24 cellular contexts compared by ENCODE assay signal in the genomic region with DNA sequence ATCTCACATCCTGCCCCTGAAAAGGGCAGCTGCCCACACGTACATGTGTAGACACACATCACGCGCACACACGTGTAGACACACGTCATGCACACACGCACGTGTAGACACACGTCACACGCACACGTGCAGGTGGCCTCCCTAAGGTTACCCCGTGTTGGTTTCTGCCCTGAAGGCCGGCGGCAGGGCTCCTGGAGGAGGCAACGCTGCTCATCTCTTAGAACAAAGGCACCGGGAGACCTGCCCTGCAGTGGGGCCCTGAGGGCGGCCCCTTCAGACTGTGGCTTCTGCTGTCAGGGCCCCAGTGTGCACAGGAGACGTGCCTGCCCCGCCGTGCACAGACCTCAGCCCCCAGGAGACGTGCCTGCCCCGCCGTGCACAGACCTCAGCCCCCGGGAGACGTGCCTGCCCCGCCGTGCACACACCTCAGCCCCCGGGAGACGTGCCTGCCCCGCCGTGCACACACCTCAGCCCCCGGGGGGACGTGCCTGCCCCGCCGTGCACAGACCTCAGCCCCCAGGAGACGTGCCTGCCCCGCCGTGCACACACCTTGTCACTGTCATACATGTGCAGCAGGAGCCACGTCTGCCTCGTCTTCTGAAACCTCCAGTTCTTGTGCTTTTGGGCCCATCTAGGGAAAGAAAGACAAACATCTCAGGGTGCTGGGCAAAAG. TPM values are rescaled to one million over a fixed set of nuclear protein-coding genes. Genes with fewer than 3 reads are reported as not detected.
DNase-seq lines count a peak whose midpoint lies in the region; ATAC-seq, FAIRE-seq and TF ChIP-seq lines count a peak whose summit lies in the region.
"Had no signal": no experiment of that assay in that cellular context is flagged by ENCODE, and none has a peak within 500 bp of the region (broad histone marks: within the 10 kb centered on the region; RNA-seq: fewer than 3 reads in every experiment).

No MANE protein-coding gene starts in this region.

- no peak for ATAC-seq in activated CD8-positive, alpha-beta memory T cell treated with anti-CD3 and anti-CD28 coated beads, Interleukin-2, amount 10 ng/mL, durations not matched to agents 7 days and 5 days
- ATAC-seq in HG03442 (IDR thresholded peaks at IDR 0.05; ENCODE audit: unreplicated experiment) (peak; percentile 63), K562 (no peak)

- in situ Hi-C loops in K562 (cut with MboI) = loop anchor here (5.0 to 25.0 kb wide), 2 partner anchors 62 to 162 kb away; a partner anchor contains a TSS

- H3K9me1 ChIP-seq in K562 (ENCODE audit: control insufficient read depth, insufficient read depth, low read length) = no peaks in the 10 kb centered on the region

- no peak for FAIRE-seq in K562 (lab: Jason Lieb, UNC)
- no peak for FAIRE-seq in GM19239 (lab: Jason Lieb, UNC)
- FAIRE-seq: A204.1, colon had no signal

- no peak for TF ChIP-seq RAD21 in K562 (CRISPR knock-in tag; conservative IDR thresholded peaks at IDR 0.05 in 1 of 2, IDR thresholded peaks at IDR 0.05 in 1 of 2)

- H3K36me3 ChIP-seq in K562 (ENCODE audit: control insufficient read depth, insufficient read depth, low read length) = peaks cover 18% of the 10 kb centered on the region; the same call in 1 of the 3 replicates
- peaks cover 0 to 50% (median 0%) of the 10 kb centered on the region in 3 donors for H3K36me3 ChIP-seq in tibial nerve

- H3K4me1 ChIP-seq in K562 (replicated peaks in 1 of 2; ENCODE audit: control insufficient read depth in 2 of 2, insufficient read depth in 2 of 2, low read length in 2 of 2) (peaks cover 0 to 56% of the 10 kb centered on the region in 2 experiments; a peak in 2 of 5 replicates), tibial nerve (peaks cover 0 to 57% (median 11%) of the 10 kb centered on the region in 4 donors)
- H3K4me1 ChIP-seq: tibial artery had no signal

- POLR2A ChIA-PET in K562 (lab: Yijun Ruan, JAX) = no interaction called here

- H3K4me1 Mint-ChIP-seq in activated CD8-positive, alpha-beta memory T cell treated with anti-CD3 and anti-CD28 coated beads, Interleukin-2, amount 10 ng/mL, durations not matched to agents 7 days and 5 days = no peaks in the 10 kb centered on the region
- no peaks in the 10 kb centered on the region for H3K4me1 Mint-ChIP-seq in endothelial cell (ENCODE audit: unreplicated experiment)
- H3K4me1 Mint-ChIP-seq: CD4-positive, alpha-beta memory T cell had no signal

- no peaks in the 10 kb centered on the region for H3K27me3 Mint-ChIP-seq in activated CD8-positive, alpha-beta memory T cell treated with anti-CD3 and anti-CD28 coated beads, Interleukin-2, amount 10 ng/mL, durations not matched to agents 7 days and 5 days
- peaks cover 3% of the 10 kb centered on the region for H3K27me3 Mint-ChIP-seq in endothelial cell (ENCODE audit: unreplicated experiment)
- H3K27me3 Mint-ChIP-seq: CD4-positive, alpha-beta memory T cell had no signal

- H3K27ac Mint-ChIP-seq in activated CD8-positive, alpha-beta memory T cell treated with anti-CD3 and anti-CD28 coated beads, Interleukin-2, amount 10 ng/mL, durations not matched to agents 7 days and 5 days = peak overlapping the region; percentile 32
- H3K27ac Mint-ChIP-seq in endothelial cell (ENCODE audit: unreplicated experiment) = no peak overlapping the region
- H3K27ac Mint-ChIP-seq: T-helper 1 cell treated with Interleukin-12 subunit alpha and Interleukin-12 subunit beta and Interleukin-4 antibody, amounts not matched to agents 30 μg/mL and 1 μg/mL, for 36 hours had no signal

- no peak for TF ChIP-seq POLR2A in K562 (conservative IDR thresholded peaks at IDR 0.05)
- TF ChIP-seq POLR2A in tibial nerve (IDR thresholded peaks at IDR 0.05) = no peak

- H3K4me3 ChIP-seq in K562 (no peak overlapping the region), tibial nerve (no peak overlapping the region)
- H3K4me3 ChIP-seq: tibial artery had no signal

- TF ChIP-seq CTCF in K562 (IDR thresholded peaks at IDR 0.05 in 2 of 3, conservative IDR thresholded peaks at IDR 0.05 in 1 of 3; ENCODE audit: insufficient read depth in 2 of 3, low read depth in 1 of 3, low read length in 3 of 3) (no peak), tibial nerve (IDR thresholded peaks at IDR 0.05) (no peak), endothelial cell (IDR thresholded peaks at IDR 0.05; ENCODE audit: unreplicated experiment) (no peak)

- DNase-seq in activated CD8-positive, alpha-beta memory T cell treated with anti-CD3 and anti-CD28 coated beads, Interleukin-2, amount 10 ng/mL, durations not matched to agents 7 days and 5 days = no peak
- no peak for DNase-seq in activated CD8-positive, alpha-beta memory T cell treated with anti-CD3 and anti-CD28 coated beads, Interleukin-2, amount 50 U/mL, for 48 hours
- no peak for DNase-seq in K562 (ENCODE audit: extremely low read depth in 1 of 4, low spot score in 3 of 4)
- no peak for DNase-seq in tibial nerve (ENCODE audit: low spot score in 2 of 2)
- no peak for DNase-seq in GM19239 (ENCODE audit: insufficient read length, low spot score)
- no peak for DNase-seq in UCSD-AML1 (lab: John Stamatoyannopoulos, UW; ENCODE audit: unreplicated experiment)
- DNase-seq in endothelial cell (ENCODE audit: low spot score) = no peak
- DNase-seq: activated CD4-positive, CD25-positive, alpha-beta regulatory T cell; activated gamma-delta T cell treated with Interleukin-2 at 50 U/mL for 16 hours; aorta; CD4-positive, alpha-beta memory T cell; foreskin melanocyte; Kasumi-1; NCI-H1417; NCI-H2227 treated with DMSO at 0.1 percent for 48 hours; posterior cingulate gyrus; tibial artery had no signal

- 86% methylated on average over 16 of the region's 39 CpGs for WGBS in K562 (ENCODE audit: insufficient coverage, low coverage, missing lambda C conversion rate)
- 80 to 82% methylated on average over 3 to 28 of the region's 39 CpGs for WGBS in tibial nerve, 2 donors

- H2AFZ ChIP-seq in K562 (ENCODE audit: low read depth, low read length) = no peak overlapping the region

- no peaks in the 10 kb centered on the region for H4K20me1 ChIP-seq in K562 (replicated peaks; ENCODE audit: control insufficient read depth, insufficient read depth, low read length)

- H3K4me2 ChIP-seq in K562 (ENCODE audit: insufficient read depth, low read length) = no peak overlapping the region

- no peak overlapping the region for H3K4me3 Mint-ChIP-seq in activated CD8-positive, alpha-beta memory T cell treated with anti-CD3 and anti-CD28 coated beads, Interleukin-2, amount 10 ng/mL, durations not matched to agents 7 days and 5 days
- no peak overlapping the region for H3K4me3 Mint-ChIP-seq in endothelial cell (ENCODE audit: unreplicated experiment)
- H3K4me3 Mint-ChIP-seq: CD4-positive, alpha-beta memory T cell; T-helper 1 cell treated with Interleukin-12 subunit alpha and Interleukin-12 subunit beta and Interleukin-4 antibody, amounts not matched to agents 30 μg/mL and 1 μg/mL, for 36 hours had no signal

- no peaks in the 10 kb centered on the region for H3K27me3 ChIP-seq in K562 (ENCODE audit: control insufficient read depth in 2 of 2, insufficient read depth in 2 of 2, low read length in 2 of 2)
- H3K27me3 ChIP-seq in tibial nerve = no peaks in the 10 kb centered on the region
- H3K27me3 ChIP-seq: tibial artery had no signal

- no TSS peak for BruUV-seq in K562 (replicated peaks; lab: Mats Ljungman, UMichigan)

- no peak for TF ChIP-seq EP300 in K562 (IDR thresholded peaks at IDR 0.05; ENCODE audit: low read length)
- TF ChIP-seq EP300 in tibial nerve (IDR thresholded peaks at IDR 0.05) = no peak

- H3K9ac ChIP-seq in K562 (ENCODE audit: insufficient read depth in 1 of 2, low read depth in 2 of 2, low read length in 2 of 2) = 0 out of 4 replicates have a peak overlapping the region, but pooled peaks of 1 of the 2 experiments have one; percentile 5

- no peaks in the 10 kb centered on the region for H3K79me2 ChIP-seq in K562 (ENCODE audit: control insufficient read depth, insufficient read depth, low read length)

- intact Hi-C loops in K562 (cut with micrococcal nuclease) = no loop called here

- no peaks in the 10 kb centered on the region for H3K9me3 Mint-ChIP-seq in activated CD8-positive, alpha-beta memory T cell treated with anti-CD3 and anti-CD28 coated beads, Interleukin-2, amount 10 ng/mL, durations not matched to agents 7 days and 5 days (ENCODE audit: low read depth)
- no peaks in the 10 kb centered on the region for H3K9me3 Mint-ChIP-seq in endothelial cell (ENCODE audit: unreplicated experiment)
- H3K9me3 Mint-ChIP-seq: CD4-positive, alpha-beta memory T cell; T-helper 1 cell treated with Interleukin-12 subunit alpha and Interleukin-12 subunit beta and Interleukin-4 antibody, amounts not matched to agents 30 μg/mL and 1 μg/mL, for 36 hours had no signal

- H3K9me3 ChIP-seq in K562 (replicated peaks; ENCODE audit: control insufficient read depth, insufficient read depth, low read depth, low read length) (no peaks in the 10 kb centered on the region), tibial nerve (no peaks in the 10 kb centered on the region)
- H3K9me3 ChIP-seq: tibial artery had no signal

- H3K36me3 Mint-ChIP-seq in activated CD8-positive, alpha-beta memory T cell treated with anti-CD3 and anti-CD28 coated beads, Interleukin-2, amount 10 ng/mL, durations not matched to agents 7 days and 5 days = no peaks in the 10 kb centered on the region
- H3K36me3 Mint-ChIP-seq in endothelial cell (ENCODE audit: low read depth, unreplicated experiment) = peaks cover 5% of the 10 kb centered on the region

- H3K27ac ChIP-seq in K562 (ENCODE audit: extremely low read depth, low read depth, low read length) = no peak overlapping the region
- H3K27ac ChIP-seq in tibial nerve = peak overlapping the region; percentile 47 to 84 (median 69)
- H3K27ac ChIP-seq: tibial artery had no signal

- CTCF ChIA-PET in activated CD8-positive, alpha-beta memory T cell treated with anti-CD3 and anti-CD28 coated beads, Interleukin-2, amount 10 ng/mL, durations not matched to agents 7 days and 5 days (lab: Charles Lee) = interaction anchor here (10.0 kb wide), 1 partner anchor 65 kb away, joined by 322 read pairs; no protein-coding TSS in a partner anchor
- CTCF ChIA-PET in K562 (lab: Yijun Ruan, JAX; ENCODE audit: low intra/inter-chr PET ratio) = no interaction called here

RNA-seq across cellular contexts. Expression of a gene that starts 17.1 kb away (rescaled TPM):
- not detected for total RNA-seq in activated CD8-positive, alpha-beta memory T cell treated with anti-CD3 and anti-CD28 coated beads, Interleukin-2, amount 10 ng/mL, durations not matched to agents 7 days and 5 days
- not detected in 2 replicates for total RNA-seq in K562 (2011; cell fraction: chromatin; rRNA removed; ENCODE audit: low replicate concordance)
- not detected in 2 replicates for total RNA-seq in K562 (2011; cell fraction: nucleolus; rRNA removed)
- total RNA-seq in K562 (2011; cell fraction: nucleoplasm; rRNA removed) = not detected in 2 replicates
- total RNA-seq in K562 (2014; rRNA removed) (not detected in 2 replicates), K562 (2014; rRNA removed; fragmentation: Illumina TruSeq; extraction: Trizol) (not detected in 2 replicates), K562 (2015; rRNA removed; fragmentation: Illumina TruSeq; extraction: Trizol) (not detected in 2 replicates), K562 (2021) (not detected in 2 replicates), tibial nerve (10 to 100 TPM in 2 of 4 donors, 1 to 10 TPM in 2; 5.7 to 18.6 (median 12.1) TPM), endothelial cell (ENCODE audit: unreplicated experiment) (not detected)
- polyA plus RNA-seq in K562 (2011; rRNA removed) (not detected in 2 replicates), K562 (2014; fragmentation: Illumina TruSeq; extraction: Trizol) (not detected in 2 replicates), K562 (2014; fragmentation: Nextera tagmentation; extraction: Ambion mirVana) (not detected), K562 (2014; rRNA removed) (0.07 TPM in 1 of 2 replicates, not detected in the other)
- polyA plus RNA-seq in K562 (2011; cell fraction: cytosol; rRNA removed) = not detected in 2 replicates
- not detected in 2 replicates for polyA plus RNA-seq in K562 (2011; cell fraction: nucleus; rRNA removed)
- polyA plus RNA-seq in K562 (2012) = 0.14 TPM in 1 of 2 replicates, not detected in the other
- polyA minus RNA-seq in K562 (2011; rRNA and poly(A)+ RNA removed) = not detected in 2 replicates
- polyA minus RNA-seq in K562 (2011; cell fraction: cytosol; rRNA and poly(A)+ RNA removed) = not detected in 2 replicates
- not detected in 2 replicates for polyA minus RNA-seq in K562 (2011; cell fraction: nucleus; rRNA and poly(A)+ RNA removed)
- total RNA-seq: aorta; CD4-positive, alpha-beta memory T cell; Daoy; skeletal muscle tissue had no signal
- polyA plus RNA-seq: aorta; CD4-positive, alpha-beta memory T cell; liver had no signal

RNA-seq across cellular contexts. Expression of a gene that starts 24.7 kb away (rescaled TPM):
- total RNA-seq in activated CD8-positive, alpha-beta memory T cell treated with anti-CD3 and anti-CD28 coated beads, Interleukin-2, amount 10 ng/mL, durations not matched to agents 7 days and 5 days = 10 to 100 TPM; 18.7 to 18.9 TPM
- 75.3 and 83.0 TPM in 2 replicates for total RNA-seq in K562 (2011; cell fraction: chromatin; rRNA removed; ENCODE audit: low replicate concordance)
- total RNA-seq in K562 (2011; cell fraction: nucleolus; rRNA removed) = 39.2 and 42.0 TPM in 2 replicates
- total RNA-seq in K562 (2011; cell fraction: nucleoplasm; rRNA removed) = 67.4 and 75.2 TPM in 2 replicates
- 7.9 and 11.7 TPM in 2 replicates for total RNA-seq in K562 (2014; rRNA removed)
- 9.8 and 11.9 TPM in 2 replicates for total RNA-seq in K562 (2014; rRNA removed; fragmentation: Illumina TruSeq; extraction: Trizol)
- 8.6 and 9.4 TPM in 2 replicates for total RNA-seq in K562 (2015; rRNA removed; fragmentation: Illumina TruSeq; extraction: Trizol)
- total RNA-seq in K562 (2021) = 10.2 and 10.5 TPM in 2 replicates
- polyA plus RNA-seq in K562 (2011; rRNA removed) = 7.3 and 8.1 TPM in 2 replicates
- polyA plus RNA-seq in K562 (2011; cell fraction: cytosol; rRNA removed) = 5.8 and 6.1 TPM in 2 replicates
- polyA plus RNA-seq in K562 (2011; cell fraction: nucleus; rRNA removed) = 12.8 and 14.3 TPM in 2 replicates
- 8.1 and 9.5 TPM in 2 replicates for polyA plus RNA-seq in K562 (2012)
- polyA plus RNA-seq in K562 (2014; fragmentation: Illumina TruSeq; extraction: Trizol) = 6.0 and 6.1 TPM in 2 replicates
- polyA plus RNA-seq in K562 (2014; fragmentation: Nextera tagmentation; extraction: Ambion mirVana) = 1 to 10 TPM; 5.2 to 5.9 TPM
- 10.4 and 11.1 TPM in 2 replicates for polyA plus RNA-seq in K562 (2014; rRNA removed)
- 11.5 and 14.7 TPM in 2 replicates for polyA minus RNA-seq in K562 (2011; rRNA and poly(A)+ RNA removed)
- 1.1 and 2.5 TPM in 2 replicates for polyA minus RNA-seq in K562 (2011; cell fraction: cytosol; rRNA and poly(A)+ RNA removed)
- 11.0 and 17.1 TPM in 2 replicates for polyA minus RNA-seq in K562 (2011; cell fraction: nucleus; rRNA and poly(A)+ RNA removed)
- total RNA-seq in tibial nerve = 10 to 100 TPM; 10.8 to 21.3 (median 11.2) TPM
- total RNA-seq in endothelial cell (ENCODE audit: unreplicated experiment) = 10.2 TPM

RNA-seq across cellular contexts. Expression of a gene that starts 44.3 kb away (rescaled TPM):
- 1 to 10 TPM in 1 of 2 experiments, under 1 TPM in 1; 0.40 to 2.1 TPM for total RNA-seq in activated CD8-positive, alpha-beta memory T cell treated with anti-CD3 and anti-CD28 coated beads, Interleukin-2, amount 10 ng/mL, durations not matched to agents 7 days and 5 days
- total RNA-seq in K562 (2011; cell fraction: chromatin; rRNA removed; ENCODE audit: low replicate concordance) = 8.9 and 13.9 TPM in 2 replicates
- total RNA-seq in K562 (2011; cell fraction: nucleolus; rRNA removed) = 11.3 and 14.1 TPM in 2 replicates
- total RNA-seq in K562 (2011; cell fraction: nucleoplasm; rRNA removed) = 6.3 and 7.0 TPM in 2 replicates
- 0.41 and 1.3 TPM in 2 replicates for total RNA-seq in K562 (2014; rRNA removed)
- total RNA-seq in K562 (2014; rRNA removed; fragmentation: Illumina TruSeq; extraction: Trizol) = 0.22 and 0.45 TPM in 2 replicates
- 0.40 and 0.68 TPM in 2 replicates for total RNA-seq in K562 (2015; rRNA removed; fragmentation: Illumina TruSeq; extraction: Trizol)
- total RNA-seq in K562 (2021) = 1.9 and 2.6 TPM in 2 replicates
- polyA plus RNA-seq in K562 (2011; rRNA removed) = 2.5 and 3.6 TPM in 2 replicates
- 2.5 and 8.6 TPM in 2 replicates for polyA plus RNA-seq in K562 (2011; cell fraction: cytosol; rRNA removed)
- polyA plus RNA-seq in K562 (2011; cell fraction: nucleus; rRNA removed) = 2.9 TPM in 2 replicates
- polyA plus RNA-seq in K562 (2012) = 1.8 and 2.2 TPM in 2 replicates
- 0.46 and 0.64 TPM in 2 replicates for polyA plus RNA-seq in K562 (2014; fragmentation: Illumina TruSeq; extraction: Trizol)
- not detected for polyA plus RNA-seq in K562 (2014; fragmentation: Nextera tagmentation; extraction: Ambion mirVana)
- polyA plus RNA-seq in K562 (2014; rRNA removed) = 0.67 and 1.8 TPM in 2 replicates
- polyA minus RNA-seq in K562 (2011; rRNA and poly(A)+ RNA removed) = 1.3 and 4.1 TPM in 2 replicates
- 1.9 and 2.6 TPM in 2 replicates for polyA minus RNA-seq in K562 (2011; cell fraction: cytosol; rRNA and poly(A)+ RNA removed)
- polyA minus RNA-seq in K562 (2011; cell fraction: nucleus; rRNA and poly(A)+ RNA removed) = 5.8 and 6.2 TPM in 2 replicates
- total RNA-seq in tibial nerve = 10 to 100 TPM; 27.8 to 91.8 (median 59.1) TPM
- 8.1 TPM for total RNA-seq in endothelial cell (ENCODE audit: unreplicated experiment)

RNA-seq across cellular contexts. Expression of a gene that starts 45.6 kb away (rescaled TPM):
- 10 to 100 TPM; 12.4 to 30.8 TPM for total RNA-seq in activated CD8-positive, alpha-beta memory T cell treated with anti-CD3 and anti-CD28 coated beads, Interleukin-2, amount 10 ng/mL, durations not matched to agents 7 days and 5 days
- total RNA-seq in K562 (2011; cell fraction: chromatin; rRNA removed; ENCODE audit: low replicate concordance) = 0.30 and 3.1 TPM in 2 replicates
- total RNA-seq in K562 (2011; cell fraction: nucleolus; rRNA removed) = 1.1 and 1.8 TPM in 2 replicates
- total RNA-seq in K562 (2011; cell fraction: nucleoplasm; rRNA removed) = 1.4 and 1.9 TPM in 2 replicates
- total RNA-seq in K562 (2014; rRNA removed) (0.27 and 0.41 TPM in 2 replicates), K562 (2014; rRNA removed; fragmentation: Illumina TruSeq; extraction: Trizol) (not detected in 2 replicates), K562 (2015; rRNA removed; fragmentation: Illumina TruSeq; extraction: Trizol) (0.26 and 0.58 TPM in 2 replicates), K562 (2021) (0.47 and 0.54 TPM in 2 replicates), tibial nerve (10 to 100 TPM; 29.3 to 53.0 (median 39.6) TPM), endothelial cell (ENCODE audit: unreplicated experiment) (1.7 TPM)
- polyA plus RNA-seq in K562 (2011; rRNA removed) (1.1 and 1.4 TPM in 2 replicates), K562 (2014; fragmentation: Illumina TruSeq; extraction: Trizol) (0.68 TPM in 2 replicates), K562 (2014; fragmentation: Nextera tagmentation; extraction: Ambion mirVana) (not detected), K562 (2014; rRNA removed) (0.36 and 0.40 TPM in 2 replicates)
- polyA plus RNA-seq in K562 (2011; cell fraction: cytosol; rRNA removed) = 1.7 and 3.9 TPM in 2 replicates
- polyA plus RNA-seq in K562 (2011; cell fraction: nucleus; rRNA removed) = 2.7 and 3.4 TPM in 2 replicates
- 0.44 and 2.4 TPM in 2 replicates for polyA plus RNA-seq in K562 (2012)
- 0.90 and 0.95 TPM in 2 replicates for polyA minus RNA-seq in K562 (2011; rRNA and poly(A)+ RNA removed)
- polyA minus RNA-seq in K562 (2011; cell fraction: cytosol; rRNA and poly(A)+ RNA removed) = 1.1 and 2.2 TPM in 2 replicates
- 1.7 and 1.9 TPM in 2 replicates for polyA minus RNA-seq in K562 (2011; cell fraction: nucleus; rRNA and poly(A)+ RNA removed)
